16 cellular contexts compared by ENCODE assay signal in the genomic region with DNA sequence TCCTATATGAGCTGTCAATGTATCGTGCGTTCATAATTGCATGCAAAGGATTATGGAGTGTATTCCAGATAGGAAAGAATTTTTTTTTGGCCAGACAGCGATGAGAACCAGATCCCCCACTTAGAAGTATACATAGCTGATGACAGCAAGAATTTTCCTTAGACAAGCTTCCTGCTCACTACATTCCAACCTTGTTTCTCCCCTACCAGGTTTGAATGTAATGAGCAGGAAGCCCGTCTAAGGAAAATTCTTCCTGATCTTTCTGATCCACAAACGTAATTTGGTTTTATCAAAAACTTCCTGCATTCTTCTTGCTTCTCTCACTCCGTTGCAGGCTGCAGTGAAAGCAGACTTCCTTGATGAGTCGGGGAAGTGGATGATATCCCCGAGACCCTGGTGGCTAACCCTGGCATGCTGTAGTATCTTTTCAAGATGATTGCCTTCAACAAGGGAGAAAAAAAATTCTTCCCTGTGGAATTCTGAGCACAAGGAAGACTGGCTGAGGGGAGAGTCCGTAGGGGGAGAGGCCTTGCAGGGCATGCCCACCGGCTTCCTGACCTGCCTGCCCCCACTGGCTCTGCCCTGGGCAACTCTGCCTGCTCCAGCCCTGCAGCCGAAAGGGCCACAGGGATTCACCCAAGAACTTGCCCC.
DNase-seq lines count a peak whose midpoint lies in the region; TF ChIP-seq lines count a peak whose summit lies in the region.
"Had no signal": no experiment of that assay in that cellular context is flagged by ENCODE, and none has a peak within 500 bp of the region (broad histone marks: within the 10 kb centered on the region; RNA-seq: fewer than 3 reads in every experiment).

No MANE protein-coding gene starts in this region.

- WGBS in mesenchymal stem cell: 7% methylated on average over 8 of the region's 11 CpGs

- peak overlapping the region; percentile 60 for H2BK15ac ChIP-seq in mesenchymal stem cell (ENCODE audit: low read depth, poor library complexity, severe bottlenecking)

- H3K14ac ChIP-seq in mesenchymal stem cell (ENCODE audit: low read length in 2 of 2): peak overlapping the region in 1 of 2 experiments; percentile 68

- H3K4me1 Mint-ChIP-seq in brain: peaks cover 79% of the 10 kb centered on the region

- peak overlapping the region in 3 of 5 experiments; percentile 72 to 94 (median 90) for H3K27ac Mint-ChIP-seq in brain
- H3K27ac Mint-ChIP-seq: B cell had no signal

- no peaks in the 10 kb centered on the region for H3K9me3 ChIP-seq in mesenchymal stem cell (ENCODE audit: control insufficient read depth, low read length)
- H3K9me3 ChIP-seq: upper lobe of left lung had no signal

- DNase-seq in HS-27A (ENCODE audit: low read depth) (peak; percentile 57), mesenchymal stem cell (peak; percentile 93), DMS153 (lab: John Stamatoyannopoulos, UW) (no peak), coronary artery (ENCODE audit: low spot score) (no peak), NCI-H69 (lab: John Stamatoyannopoulos, UW) (no peak), foreskin melanocyte (no peak)
- DNase-seq: activated CD4-positive, alpha-beta T cell treated with anti-CD3 and anti-CD28 coated beads for 48 hours; caudate nucleus; GDM1; kidney; NCI-H2081; upper lobe of left lung had no signal

- H3K36me3 ChIP-seq in ACC112 (ENCODE audit: insufficient read depth, low read length) (no peaks in the 10 kb centered on the region), mesenchymal stem cell (ENCODE audit: control insufficient read depth in 1 of 2, insufficient read depth in 2 of 2, low read depth in 1 of 2, low read length in 2 of 2) (no peaks in the 10 kb centered on the region)
- H3K36me3 ChIP-seq: upper lobe of left lung had no signal

- H3K4me3 ChIP-seq in ACC112 (ENCODE audit: low read depth, low read length) (no peak overlapping the region), mesenchymal stem cell (ENCODE audit: insufficient read depth in 1 of 2, low read depth in 1 of 2, low read length in 2 of 2) (no peak overlapping the region), coronary artery (no peak overlapping the region)
- H3K4me3 ChIP-seq: skin epidermis, upper lobe of left lung had no signal

- peak overlapping the region in 1 of 2 experiments; percentile 16 for H3K23ac ChIP-seq in mesenchymal stem cell (ENCODE audit: low read length in 2 of 2)

- peak overlapping the region; percentile 69 for H2BK120ac ChIP-seq in mesenchymal stem cell (ENCODE audit: low read depth, low read length)

- TF ChIP-seq CTCF in brain (conservative IDR thresholded peaks at IDR 0.05): no peak
- no peak for TF ChIP-seq CTCF in coronary artery (IDR thresholded peaks at IDR 0.05)

- H3K9ac ChIP-seq in mesenchymal stem cell (ENCODE audit: low read length): no peak overlapping the region

- H3K4me3 Mint-ChIP-seq in brain: peak overlapping the region in 1 of 5 experiments; percentile 62
- H3K4me3 Mint-ChIP-seq: B cell had no signal

- no peak overlapping the region for H2AFZ ChIP-seq in ACC112 (ENCODE audit: low read length, unreplicated experiment)
- H2AFZ ChIP-seq in mesenchymal stem cell (ENCODE audit: low read depth, low read length): no peak overlapping the region

- no peak overlapping the region for H2BK5ac ChIP-seq in mesenchymal stem cell (ENCODE audit: low read depth, low read length, poor library complexity, severe bottlenecking)

- H2AK5ac ChIP-seq in mesenchymal stem cell (ENCODE audit: low read length, severe bottlenecking): peak overlapping the region; percentile 96

- no peaks in the 10 kb centered on the region for H3K79me2 ChIP-seq in ACC112 (ENCODE audit: control insufficient read depth, insufficient read depth, low read length, unreplicated experiment)

- H3K27me3 ChIP-seq in ACC112 (ENCODE audit: insufficient read depth, low read length) (no peaks in the 10 kb centered on the region), mesenchymal stem cell (ENCODE audit: control insufficient read depth in 1 of 2, insufficient read depth in 1 of 2, low read length in 2 of 2) (peaks cover 0 to 16% of the 10 kb centered on the region in 2 experiments)
- H3K27me3 ChIP-seq: upper lobe of left lung had no signal

- H3K4me1 ChIP-seq in ACC112 (ENCODE audit: control insufficient read depth, insufficient read depth, low read length, unreplicated experiment): peaks cover 41% of the 10 kb centered on the region
- H3K4me1 ChIP-seq in mesenchymal stem cell (ENCODE audit: control insufficient read depth, insufficient read depth, low read depth, low read length): peaks cover 29% of the 10 kb centered on the region
- H3K4me1 ChIP-seq: upper lobe of left lung had no signal

- peak overlapping the region; percentile 66 to 86 for H3K4ac ChIP-seq in mesenchymal stem cell (ENCODE audit: low read depth in 1 of 2, low read length in 2 of 2)

- no peaks in the 10 kb centered on the region for H3K36me3 Mint-ChIP-seq in brain

- peak overlapping the region; percentile 34 for H3K4me2 ChIP-seq in mesenchymal stem cell (ENCODE audit: low read length, poor library complexity, severe bottlenecking)

- H3K27ac ChIP-seq in ACC112 (ENCODE audit: low read depth, low read length): peak overlapping the region; percentile 98
- H3K27ac ChIP-seq in mesenchymal stem cell (ENCODE audit: low read length, poor library complexity, severe bottlenecking): peak overlapping the region; percentile 87
- no peak overlapping the region for H3K27ac ChIP-seq in coronary artery
- H3K27ac ChIP-seq: upper lobe of left lung had no signal

- no peaks in the 10 kb centered on the region for H3K79me1 ChIP-seq in mesenchymal stem cell (replicated peaks; ENCODE audit: low read length, poor library complexity, severe bottlenecking)

- H2BK12ac ChIP-seq in mesenchymal stem cell (ENCODE audit: low read length in 2 of 2): peak overlapping the region; percentile 69 to 81

- peak overlapping the region; percentile 89 for H4K8ac ChIP-seq in mesenchymal stem cell (ENCODE audit: low read length)

- peaks cover 5% of the 10 kb centered on the region for H3K27me3 Mint-ChIP-seq in brain

- H4K91ac ChIP-seq in mesenchymal stem cell (ENCODE audit: low read length): peak overlapping the region; percentile 98

- H3K9me3 Mint-ChIP-seq in brain: peaks cover 0 to 7% (median 0%) of the 10 kb centered on the region in 5 experiments

- H3K18ac ChIP-seq in mesenchymal stem cell (ENCODE audit: low read depth in 1 of 2, low read length in 2 of 2): peak overlapping the region; percentile 90 to 95

Comparison
In these comparisons a context has a peak if more than half of its experiments do, and no peak if none do; other contexts are left out.
1. H3K27ac ChIP-seq: peak in ACC112 (single experiment) and mesenchymal stem cell (single experiment); none in coronary artery (0 of 2).
2. DNase-seq: peak in HS-27A (single experiment) and mesenchymal stem cell (single experiment); none in DMS153 (single experiment), coronary artery (single experiment), NCI-H69 (single experiment) and foreskin melanocyte (single experiment).